Comparison of ENCODE assay signal across 16 cellular contexts in genomic region chr7:43495572-43495971, GRCh38.
A peak's percentile ranks its signal among the peaks of the same experiment; 100 is the strongest.
DNase-seq lines count a peak whose midpoint lies in the region; ATAC-seq and TF ChIP-seq lines count a peak whose summit lies in the region.
"Had no signal": no experiment of that assay in that cellular context is flagged by ENCODE, and none has a peak within 500 bp of the region (broad histone marks: within the 10 kb centered on the region; RNA-seq: fewer than 3 reads in every experiment).

No MANE protein-coding gene starts in this region.

- WGBS in transverse colon (ENCODE audit: low coverage in 1 of 2), 2 donors: 76 to 90% methylated on average over 4 of the region's 4 CpGs

- H3K9me3 Mint-ChIP-seq in CD8-positive, alpha-beta T cell: no peaks in the 10 kb centered on the region

- no peaks in the 10 kb centered on the region for H3K36me3 ChIP-seq in CD8-positive, alpha-beta T cell (ENCODE audit: insufficient read depth, low read length)
- H3K36me3 ChIP-seq in transverse colon: no peaks in the 10 kb centered on the region

- no peak for TF ChIP-seq CTCF in CD8-positive, alpha-beta T cell (IDR thresholded peaks at IDR 0.05)
- no peak for TF ChIP-seq CTCF in transverse colon (IDR thresholded peaks at IDR 0.05)

- no peaks in the 10 kb centered on the region for H3K9me3 ChIP-seq in CD8-positive, alpha-beta T cell (ENCODE audit: low read length)
- no peaks in the 10 kb centered on the region for H3K9me3 ChIP-seq in transverse colon

- no peaks in the 10 kb centered on the region for H3K4me1 Mint-ChIP-seq in CD8-positive, alpha-beta T cell (ENCODE audit: low read depth)
- H3K4me1 Mint-ChIP-seq: B cell had no signal

- H3K4me3 ChIP-seq in CD8-positive, alpha-beta T cell (ENCODE audit: low read depth, low read length): no peak overlapping the region
- no peak overlapping the region for H3K4me3 ChIP-seq in transverse colon

- peaks cover 17% of the 10 kb centered on the region for H3K27me3 Mint-ChIP-seq in CD8-positive, alpha-beta T cell (ENCODE audit: low read depth)

- H3K27ac ChIP-seq in CD8-positive, alpha-beta T cell (ENCODE audit: low read depth, low read length): no peak overlapping the region
- no peak overlapping the region for H3K27ac ChIP-seq in transverse colon

- intact Hi-C loops in CD8-positive, alpha-beta T cell (cut with DNase I, micrococcal nuclease): no loop called here
- intact Hi-C loops in transverse colon (cut with DNase I; ENCODE audit: low total_unique reads): no loop called here

- in situ Hi-C loops in transverse colon (cut with MboI; ENCODE audit: low pct_ligation_motif_present in 1 of 4, low pct_unique_long_range_greater_than_20kb in 1 of 4, low sequenced_read_pairs in 3 of 4): no loop called here

- no peak overlapping the region for H3K27ac Mint-ChIP-seq in CD8-positive, alpha-beta T cell
- H3K27ac Mint-ChIP-seq: B cell; CD4-positive, CD25-positive, alpha-beta regulatory T cell had no signal

- peak; percentile 70 for ATAC-seq in GM19025 (IDR thresholded peaks at IDR 0.05; ENCODE audit: low read depth, unreplicated experiment)
- ATAC-seq in HG02798 (IDR thresholded peaks at IDR 0.05; ENCODE audit: poor library complexity, unreplicated experiment): peak; percentile 61
- peak; percentile 54 for ATAC-seq in HG03442 (IDR thresholded peaks at IDR 0.05; ENCODE audit: unreplicated experiment)
- no peak for ATAC-seq in CD8-positive, alpha-beta T cell
- ATAC-seq: Panc1 had no signal

- TF ChIP-seq POLR2A in transverse colon (IDR thresholded peaks at IDR 0.05): no peak

- H3K36me3 Mint-ChIP-seq in CD8-positive, alpha-beta T cell: no peaks in the 10 kb centered on the region
- H3K36me3 Mint-ChIP-seq: CD4-positive, CD25-positive, alpha-beta regulatory T cell had no signal

- H3K4me3 Mint-ChIP-seq in CD8-positive, alpha-beta T cell: no peak overlapping the region
- H3K4me3 Mint-ChIP-seq: B cell; CD4-positive, CD25-positive, alpha-beta regulatory T cell had no signal

- no peak for TF ChIP-seq EP300 in transverse colon (IDR thresholded peaks at IDR 0.05; ENCODE audit: low read depth)

- POLR2A ChIA-PET in CD8-positive, alpha-beta T cell (lab: Charles Lee): no interaction called here

- H3K4me1 ChIP-seq in CD8-positive, alpha-beta T cell (ENCODE audit: insufficient read depth, low read length): no peaks in the 10 kb centered on the region
- no peaks in the 10 kb centered on the region for H3K4me1 ChIP-seq in transverse colon

- H3K27me3 ChIP-seq in CD8-positive, alpha-beta T cell (ENCODE audit: insufficient read depth, low read length): no peaks in the 10 kb centered on the region
- H3K27me3 ChIP-seq in transverse colon: no peaks in the 10 kb centered on the region

- CTCF ChIA-PET in CD8-positive, alpha-beta T cell (lab: Charles Lee): no interaction called here

- no peak for DNase-seq in amygdala (lab: John Stamatoyannopoulos, UW)
- no peak for DNase-seq in DMS 273 treated with DMSO at 0.1 percent for 48 hours (lab: John Stamatoyannopoulos, UW)
- no peak for DNase-seq in CD8-positive, alpha-beta T cell
- no peak for DNase-seq in transverse colon
- DNase-seq: CD4-positive, CD25-positive, alpha-beta regulatory T cell; DMS79; NCI-H1092; NCI-H146; NCI-H2081; NCI-H510A; NCI-H82 had no signal
